Comparison of ENCODE assay signal across 7 cellular contexts in the genomic region with DNA sequence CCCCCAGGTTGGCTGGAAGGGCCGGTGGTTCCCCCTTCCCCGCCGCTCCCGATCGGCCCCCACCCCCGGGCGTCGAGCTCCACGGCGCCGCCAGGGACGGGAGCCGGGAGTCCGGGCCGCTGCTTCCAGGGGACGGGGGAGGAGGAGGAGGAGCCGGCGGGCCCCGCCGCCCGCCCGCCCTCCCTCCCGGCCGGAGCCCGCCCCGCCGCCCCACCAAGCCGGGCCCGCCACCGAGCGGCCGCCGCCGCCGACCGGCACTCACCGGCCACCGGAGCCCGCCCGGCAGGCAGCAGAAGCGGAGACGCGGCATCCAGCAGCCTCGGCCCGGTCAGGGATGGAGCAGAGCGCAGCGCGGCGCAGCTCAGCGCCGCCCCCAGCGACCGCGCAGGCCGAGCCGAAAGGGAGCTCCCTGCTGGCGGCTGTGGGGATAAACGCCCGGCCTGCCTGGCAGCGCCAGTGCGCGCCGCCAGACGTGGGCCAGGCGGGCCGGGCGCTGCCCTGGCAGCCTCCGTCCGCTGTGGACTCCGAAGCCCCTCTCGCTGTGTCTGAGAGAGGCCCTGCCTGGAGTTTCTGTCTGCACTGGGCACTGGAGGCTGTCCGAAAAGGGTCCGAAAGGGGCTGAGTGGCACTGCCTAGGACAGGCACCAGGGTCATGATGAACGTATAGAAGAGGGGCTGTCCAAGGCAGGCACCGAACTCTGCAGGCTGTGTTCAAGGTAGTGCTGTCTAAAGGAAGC.
DNase-seq lines count a peak whose midpoint lies in the region; ATAC-seq and TF ChIP-seq lines count a peak whose summit lies in the region.

A gene with protein sequence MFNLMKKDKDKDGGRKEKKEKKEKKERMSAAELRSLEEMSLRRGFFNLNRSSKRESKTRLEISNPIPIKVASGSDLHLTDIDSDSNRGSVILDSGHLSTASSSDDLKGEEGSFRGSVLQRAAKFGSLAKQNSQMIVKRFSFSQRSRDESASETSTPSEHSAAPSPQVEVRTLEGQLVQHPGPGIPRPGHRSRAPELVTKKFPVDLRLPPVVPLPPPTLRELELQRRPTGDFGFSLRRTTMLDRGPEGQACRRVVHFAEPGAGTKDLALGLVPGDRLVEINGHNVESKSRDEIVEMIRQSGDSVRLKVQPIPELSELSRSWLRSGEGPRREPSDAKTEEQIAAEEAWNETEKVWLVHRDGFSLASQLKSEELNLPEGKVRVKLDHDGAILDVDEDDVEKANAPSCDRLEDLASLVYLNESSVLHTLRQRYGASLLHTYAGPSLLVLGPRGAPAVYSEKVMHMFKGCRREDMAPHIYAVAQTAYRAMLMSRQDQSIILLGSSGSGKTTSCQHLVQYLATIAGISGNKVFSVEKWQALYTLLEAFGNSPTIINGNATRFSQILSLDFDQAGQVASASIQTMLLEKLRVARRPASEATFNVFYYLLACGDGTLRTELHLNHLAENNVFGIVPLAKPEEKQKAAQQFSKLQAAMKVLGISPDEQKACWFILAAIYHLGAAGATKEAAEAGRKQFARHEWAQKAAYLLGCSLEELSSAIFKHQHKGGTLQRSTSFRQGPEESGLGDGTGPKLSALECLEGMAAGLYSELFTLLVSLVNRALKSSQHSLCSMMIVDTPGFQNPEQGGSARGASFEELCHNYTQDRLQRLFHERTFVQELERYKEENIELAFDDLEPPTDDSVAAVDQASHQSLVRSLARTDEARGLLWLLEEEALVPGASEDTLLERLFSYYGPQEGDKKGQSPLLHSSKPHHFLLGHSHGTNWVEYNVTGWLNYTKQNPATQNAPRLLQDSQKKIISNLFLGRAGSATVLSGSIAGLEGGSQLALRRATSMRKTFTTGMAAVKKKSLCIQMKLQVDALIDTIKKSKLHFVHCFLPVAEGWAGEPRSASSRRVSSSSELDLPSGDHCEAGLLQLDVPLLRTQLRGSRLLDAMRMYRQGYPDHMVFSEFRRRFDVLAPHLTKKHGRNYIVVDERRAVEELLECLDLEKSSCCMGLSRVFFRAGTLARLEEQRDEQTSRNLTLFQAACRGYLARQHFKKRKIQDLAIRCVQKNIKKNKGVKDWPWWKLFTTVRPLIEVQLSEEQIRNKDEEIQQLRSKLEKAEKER (N-terminal part only) (minus strand): TSS at position 348 of the 737 bp plus-strand sequence. CDS start 13,458 bp downstream, outside the sequence.

- H3K9ac ChIP-seq in iPS-20b (ENCODE audit: low read depth, low read length) = peak within 1 kb of the TSS; percentile 75; the same call in 1 of the 2 replicates

- no peaks in the 10 kb centered on the region for H3K36me3 ChIP-seq in iPS-20b (ENCODE audit: insufficient read depth, low read depth, low read length)

- peaks cover 18% of the 10 kb centered on the region for H3K27me3 ChIP-seq in iPS-20b (ENCODE audit: insufficient read depth, low read length)

- DNase-seq in NCI-H2029 treated with DMSO at 0.1 percent for 48 hours (lab: John Stamatoyannopoulos, UW) (peak; percentile 26), T47D (ENCODE audit: low read depth in 1 of 2, low spot score in 1 of 2) (peak; percentile 86 to 91)

- H3K4me3 ChIP-seq in iPS-20b (ENCODE audit: low read length) = peak within 1 kb of the TSS; percentile 88
- H3K4me3 ChIP-seq in skin epidermis = peak within 1 kb of the TSS; percentile 52 to 67 (median 64)

- peaks cover 24% of the 10 kb centered on the region for H3K4me1 ChIP-seq in iPS-20b (ENCODE audit: insufficient read depth, low read length)

- TF ChIP-seq CTCF in VCaP (conservative IDR thresholded peaks at IDR 0.05) = peak; percentile 99

- no peaks in the 10 kb centered on the region; the same call in 1 of the 2 replicates for H3K9me3 ChIP-seq in iPS-20b (ENCODE audit: insufficient read depth, low read depth, low read length)

- TF ChIP-seq POLR2A in GM15510 (IDR thresholded peaks at IDR 0.05; ENCODE audit: borderline replicate concordance, extremely low read depth, insufficient read length) = peak; percentile 31

- in situ Hi-C loops in T47D (cut with HindIII; ENCODE audit: low pct_unique_long_range_greater_than_20kb, low sequenced_read_pairs) = no loop called here

- peak within 1 kb of the TSS; percentile 97 for H3K27ac ChIP-seq in VCaP
- no peak within 1 kb of the TSS for H3K27ac ChIP-seq in iPS-20b (ENCODE audit: low read length)
- peak within 1 kb of the TSS; percentile 79 to 97 (median 92) for H3K27ac ChIP-seq in skin epidermis

- peak; percentile 67 for ATAC-seq in HG02870 (IDR thresholded peaks at IDR 0.05; ENCODE audit: unreplicated experiment)
